Comparison of ENCODE assay signal across 1 cellular context in the genomic region with DNA sequence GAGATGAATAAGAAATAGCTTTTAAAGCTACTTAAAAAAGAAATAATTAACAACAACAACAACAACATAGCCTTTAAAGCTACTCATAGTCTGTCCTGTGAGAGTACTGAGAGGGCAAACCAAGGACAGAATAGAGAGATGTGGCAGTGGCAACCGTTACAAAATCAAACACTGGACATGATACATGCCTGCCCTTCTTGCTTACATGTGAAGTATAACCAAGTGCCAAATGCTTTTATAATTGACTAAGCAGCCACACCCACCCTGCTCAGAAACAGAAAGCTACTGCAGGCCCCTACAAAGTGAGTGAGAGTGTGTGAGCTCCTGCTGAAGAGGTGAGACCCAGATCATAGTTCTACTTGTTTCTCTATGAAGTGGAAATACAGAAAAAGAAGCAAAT.
TF ChIP-seq lines count a peak whose summit lies in the region.

No MANE protein-coding gene starts in this region.

TF ChIP-seq in K562, 482 proteins besides CTCF, POLR2A, EP300 and RAD21:
- TF ChIP-seq, protein P1, sequence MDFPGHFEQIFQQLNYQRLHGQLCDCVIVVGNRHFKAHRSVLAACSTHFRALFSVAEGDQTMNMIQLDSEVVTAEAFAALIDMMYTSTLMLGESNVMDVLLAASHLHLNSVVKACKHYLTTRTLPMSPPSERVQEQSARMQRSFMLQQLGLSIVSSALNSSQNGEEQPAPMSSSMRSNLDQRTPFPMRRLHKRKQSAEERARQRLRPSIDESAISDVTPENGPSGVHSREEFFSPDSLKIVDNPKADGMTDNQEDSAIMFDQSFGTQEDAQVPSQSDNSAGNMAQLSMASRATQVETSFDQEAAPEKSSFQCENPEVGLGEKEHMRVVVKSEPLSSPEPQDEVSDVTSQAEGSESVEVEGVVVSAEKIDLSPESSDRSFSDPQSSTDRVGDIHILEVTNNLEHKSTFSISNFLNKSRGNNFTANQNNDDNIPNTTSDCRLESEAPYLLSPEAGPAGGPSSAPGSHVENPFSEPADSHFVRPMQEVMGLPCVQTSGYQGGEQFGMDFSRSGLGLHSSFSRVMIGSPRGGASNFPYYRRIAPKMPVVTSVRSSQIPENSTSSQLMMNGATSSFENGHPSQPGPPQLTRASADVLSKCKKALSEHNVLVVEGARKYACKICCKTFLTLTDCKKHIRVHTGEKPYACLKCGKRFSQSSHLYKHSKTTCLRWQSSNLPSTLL (IDR thresholded peaks at IDR 0.05), result no peak
